ENCODE assay signal across 28 cellular contexts in the genomic region with DNA sequence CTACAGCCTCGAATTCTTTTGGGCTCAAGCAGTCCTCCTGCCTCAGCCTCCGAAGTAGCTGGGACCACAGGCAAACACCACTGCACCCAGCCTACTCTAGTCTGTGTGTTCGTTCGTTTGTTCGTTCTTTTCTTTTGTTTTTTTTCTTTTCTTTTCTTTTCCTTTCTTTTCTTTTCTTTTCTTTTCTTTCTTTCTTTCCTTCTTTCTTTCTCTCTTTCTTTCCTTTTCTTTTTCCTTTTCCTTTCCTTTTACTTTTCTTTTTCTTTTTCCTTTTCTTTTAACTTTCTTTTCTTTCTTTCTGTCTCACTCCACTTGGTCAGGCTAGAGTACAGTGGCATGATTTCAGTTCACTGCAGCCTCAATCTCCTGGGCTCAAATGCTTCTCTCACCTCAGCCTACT.
"Had no signal": no experiment of that assay in that cellular context is flagged by ENCODE, and none has a peak within 500 bp of the region (broad histone marks: within the 10 kb centered on the region; RNA-seq: fewer than 3 reads in every experiment).

No MANE protein-coding gene starts in this region.

- H3K4me2 ChIP-seq: neural progenitor cell had no signal

- H3K9me3 ChIP-seq: ovary, psoas muscle, right lobe of liver, sigmoid colon, suprapubic skin, testis, tibial artery, transverse colon, upper lobe of right lung, uterus had no signal

- H3K36me3 Mint-ChIP-seq: natural killer cell had no signal

- H3K79me2 ChIP-seq: parathyroid adenoma had no signal

- H3K4me1 ChIP-seq: neural progenitor cell, parathyroid adenoma, psoas muscle, right lobe of liver, sigmoid colon, suprapubic skin, testis, tibial artery, transverse colon, upper lobe of right lung, uterus had no signal

- H3K9ac ChIP-seq: neural progenitor cell, parathyroid adenoma had no signal

- H3K36me3 ChIP-seq: neural progenitor cell, ovary, right lobe of liver, transverse colon, uterus had no signal

- H3K4me3 ChIP-seq: neural progenitor cell, ovary, psoas muscle, right lobe of liver, sigmoid colon, suprapubic skin, testis, tibial artery, transverse colon, upper lobe of right lung, uterus had no signal

- H2AFZ ChIP-seq: neural progenitor cell, parathyroid adenoma had no signal

- H3K27me3 ChIP-seq: neural progenitor cell, ovary, right lobe of liver, sigmoid colon, suprapubic skin, testis, tibial artery, transverse colon, upper lobe of right lung, uterus had no signal

- DNase-seq: naive thymus-derived CD4-positive, alpha-beta T cell; natural killer cell; occipital lobe; ovary; psoas muscle; right cardiac atrium; right lobe of liver; sigmoid colon; small intestine; stimulated activated CD4-positive, alpha-beta T cell treated with anti-CD3 and anti-CD28 coated beads, Interleukin-1b, Interleukin-23, amount 100 ng/mL, for 48 hours; stimulated activated CD4-positive, alpha-beta T cell treated with anti-CD3 and anti-CD28 coated beads, Interleukin-4, amount 100 ng/mL, for 1 hour; stimulated activated CD4-positive, alpha-beta T cell treated with anti-CD3 and anti-CD28 coated beads, Interleukin-4, amount 100 ng/mL, for 4 hours; stimulated activated CD8-positive, alpha-beta memory T cell treated with anti-CD3 and anti-CD28 coated beads, Interleukin-4, amount 100 ng/mL, for 48 hours; stimulated activated naive B cell treated with anti-CD40 and anti-IgM and Interleukin-4, amounts not matched to agents 10 μg/mL and 1 μg/mL and 100 μg/mL, for 72 hours; stimulated activated naive CD4-positive, alpha-beta T cell treated with Interleukin-2 at 50 U/mL for 16 hours; substantia nigra; testis; tibial artery; transverse colon; upper lobe of right lung; uterus had no signal

- H3K27ac Mint-ChIP-seq: natural killer cell; nephron; neural progenitor cell; progenitor cell of endocrine pancreas; stimulated activated naive B cell treated with anti-CD40 and anti-IgM and Interleukin-4, amounts not matched to agents 10 μg/mL and 1 μg/mL and 100 μg/mL, for 72 hours; stimulated activated naive CD8-positive, alpha-beta T cell treated with anti-CD3 and anti-CD28 coated beads, Interleukin-15, Interleukin-2, amounts not matched to agents 100 ng/mL and 50 ng/mL, for 24 hours; type B pancreatic cell had no signal

- H3K4me1 Mint-ChIP-seq: naive thymus-derived CD4-positive, alpha-beta T cell; natural killer cell; nephron; neural progenitor cell had no signal

- ATAC-seq: naive thymus-derived CD4-positive, alpha-beta T cell; natural killer cell; psoas muscle; right cardiac atrium; right lobe of liver; stimulated activated naive B cell treated with anti-CD40 and anti-IgM and Interleukin-4, amounts not matched to agents 10 μg/mL and 1 μg/mL and 100 μg/mL, for 72 hours; upper lobe of right lung had no signal

- H3K9me3 Mint-ChIP-seq: naive thymus-derived CD4-positive, alpha-beta T cell; natural killer cell; nephron; neural progenitor cell; stimulated activated naive CD8-positive, alpha-beta T cell treated with anti-CD3 and anti-CD28 coated beads, Interleukin-15, Interleukin-2, amounts not matched to agents 100 ng/mL and 50 ng/mL, for 24 hours; type B pancreatic cell had no signal

- H3K4me3 Mint-ChIP-seq: naive thymus-derived CD4-positive, alpha-beta T cell; natural killer cell; nephron; neural progenitor cell; stimulated activated naive B cell treated with anti-CD40 and anti-IgM and Interleukin-4, amounts not matched to agents 10 μg/mL and 1 μg/mL and 100 μg/mL, for 72 hours; stimulated activated naive CD8-positive, alpha-beta T cell treated with anti-CD3 and anti-CD28 coated beads, Interleukin-15, Interleukin-2, amounts not matched to agents 100 ng/mL and 50 ng/mL, for 24 hours; type B pancreatic cell had no signal

- H3K27ac ChIP-seq: neural progenitor cell, ovary, parathyroid adenoma, psoas muscle, right lobe of liver, sigmoid colon, suprapubic skin, testis, tibial artery, transverse colon, upper lobe of right lung, uterus had no signal

- H3K27me3 Mint-ChIP-seq: naive thymus-derived CD4-positive, alpha-beta T cell; progenitor cell of endocrine pancreas; stimulated activated naive B cell treated with anti-CD40 and anti-IgM and Interleukin-4, amounts not matched to agents 10 μg/mL and 1 μg/mL and 100 μg/mL, for 72 hours; stimulated activated naive CD8-positive, alpha-beta T cell treated with anti-CD3 and anti-CD28 coated beads, Interleukin-15, Interleukin-2, amounts not matched to agents 100 ng/mL and 50 ng/mL, for 24 hours; type B pancreatic cell had no signal

- FAIRE-seq: small intestine had no signal
